17 cellular contexts compared by ENCODE assay signal in genomic region chr14:36452850-36453249, GRCh38.
DNase-seq lines count a peak whose midpoint lies in the region; ATAC-seq and TF ChIP-seq lines count a peak whose summit lies in the region.
"Had no signal": no experiment of that assay in that cellular context is flagged by ENCODE, and none has a peak within 500 bp of the region (broad histone marks: within the 10 kb centered on the region; RNA-seq: fewer than 3 reads in every experiment).

No MANE protein-coding gene starts in this region.

- DNase-seq in IMR-90 = no peak
- DNase-seq in NCI-H1417 treated with DMSO at 0.1 percent for 48 hours (lab: John Stamatoyannopoulos, UW) = peak; percentile 67
- peak; percentile 64 for DNase-seq in retina
- no peak for DNase-seq in ascending aorta (ENCODE audit: low spot score in 2 of 2)
- DNase-seq in colonic mucosa = no peak
- no peak for DNase-seq in left ventricle myocardium superior
- DNase-seq: BE2C; CD4-positive, alpha-beta memory T cell; GDM1; GOT3; Kasumi-1; MM.1S; NCI-H1092 treated with DMSO at 0.1 percent for 48 hours; NCI-H2029 treated with DMSO at 0.1 percent for 48 hours; PC-9 had no signal

- no peak overlapping the region for H3K18ac ChIP-seq in IMR-90 (ENCODE audit: low read depth, low read length)

- H2BK20ac ChIP-seq in IMR-90 (ENCODE audit: low read depth, low read length) = no peak overlapping the region

- dilution Hi-C loops in IMR-90 (cut with HindIII; ENCODE audit: low sequenced_read_pairs, unreplicated experiment) = no loop called here

- no peaks in the 10 kb centered on the region for H3K9me3 ChIP-seq in IMR-90 (ENCODE audit: control insufficient read depth, insufficient read depth, low read length)
- H3K9me3 ChIP-seq in OCI-LY3 (ENCODE audit: insufficient read depth, low read length) = no peaks in the 10 kb centered on the region
- no peaks in the 10 kb centered on the region for H3K9me3 ChIP-seq in ascending aorta
- no peaks in the 10 kb centered on the region for H3K9me3 ChIP-seq in colonic mucosa
- H3K9me3 ChIP-seq: BE2C had no signal

- no peaks in the 10 kb centered on the region for H3K36me3 ChIP-seq in IMR-90 (ENCODE audit: control insufficient read depth, insufficient read depth, low read length)
- H3K36me3 ChIP-seq in OCI-LY3 (replicated peaks; ENCODE audit: low read depth, low read length) = no peaks in the 10 kb centered on the region
- no peaks in the 10 kb centered on the region for H3K36me3 ChIP-seq in ascending aorta
- H3K36me3 ChIP-seq in colonic mucosa = no peaks in the 10 kb centered on the region
- H3K36me3 ChIP-seq: BE2C had no signal

- no peak for ATAC-seq in IMR-90 (ENCODE audit: low read depth)
- ATAC-seq in left ventricle myocardium superior = no peak
- ATAC-seq: GM12878 had no signal

- H2AK9ac ChIP-seq in IMR-90 (replicated peaks; ENCODE audit: low read depth, low read length, poor library complexity) = no peak overlapping the region

- WGBS in IMR-90 (ENCODE audit: extremely low coverage in 2 of 2, insufficient read length in 1 of 2), 2 experiments = no CpG with 5 or more reads among the region's 7 CpGs

- no peak overlapping the region for H4K5ac ChIP-seq in IMR-90 (ENCODE audit: low read depth, low read length)

- H3K23ac ChIP-seq in IMR-90 (ENCODE audit: low read depth, low read length) = no peak overlapping the region

- H3K27me3 ChIP-seq in IMR-90 (ENCODE audit: control insufficient read depth, insufficient read depth, low read length) (no peaks in the 10 kb centered on the region), OCI-LY3 (ENCODE audit: low read depth, low read length) (no peaks in the 10 kb centered on the region), ascending aorta (no peaks in the 10 kb centered on the region), colonic mucosa (no peaks in the 10 kb centered on the region)

- TF ChIP-seq CTCF in IMR-90 (conservative IDR thresholded peaks at IDR 0.05; ENCODE audit: low read depth, low read length) = no peak
- no peak for TF ChIP-seq CTCF in OCI-LY3 (IDR thresholded peaks at IDR 0.05; ENCODE audit: low read depth, low read length)
- TF ChIP-seq CTCF in ascending aorta (IDR thresholded peaks at IDR 0.05) = no peak
- no peak for TF ChIP-seq CTCF in colonic mucosa (IDR thresholded peaks at IDR 0.05)

- H4K91ac ChIP-seq in IMR-90 (ENCODE audit: insufficient read depth, low read depth, low read length) = no peak overlapping the region

- no peak overlapping the region for H2BK5ac ChIP-seq in IMR-90 (ENCODE audit: low read depth, low read length, poor library complexity, severe bottlenecking)

- CTCF ChIA-PET in IMR-90 (lab: Yijun Ruan, JAX) = interaction anchor here (0.6 kb wide), 1 partner anchor 260 kb away, joined by 3 read pairs; no protein-coding TSS in a partner anchor

- H3K4me1 ChIP-seq in IMR-90 (ENCODE audit: control insufficient read depth, insufficient read depth, low read length) = no peaks in the 10 kb centered on the region
- peaks cover 15% of the 10 kb centered on the region for H3K4me1 ChIP-seq in OCI-LY3 (ENCODE audit: low read length)
- no peaks in the 10 kb centered on the region for H3K4me1 ChIP-seq in ascending aorta
- H3K4me1 ChIP-seq in colonic mucosa = no peaks in the 10 kb centered on the region
- H3K4me1 ChIP-seq: BE2C had no signal

- no peak overlapping the region for H3K56ac ChIP-seq in IMR-90 (ENCODE audit: extremely low read depth, insufficient read depth, low read length)

- POLR2A ChIA-PET in IMR-90 (lab: Charles Lee; ENCODE audit: unreplicated experiment) = interaction anchor here (0.6 kb wide), 1 partner anchor 370 kb away, joined by 3 read pairs; no protein-coding TSS in a partner anchor

- H2AFZ ChIP-seq in IMR-90 (replicated peaks; ENCODE audit: low read length, poor library complexity) = no peak overlapping the region
- H2AFZ ChIP-seq in OCI-LY3 (ENCODE audit: low read depth, low read length) = no peak overlapping the region
- H2AFZ ChIP-seq: PC-9 had no signal

- H2BK120ac ChIP-seq in IMR-90 (ENCODE audit: low read depth, low read length) = no peak overlapping the region

- H3K79me1 ChIP-seq in IMR-90 (ENCODE audit: low read depth in 1 of 2, low read length in 2 of 2) = no peaks in the 10 kb centered on the region

- H4K20me1 ChIP-seq in IMR-90 (ENCODE audit: insufficient read depth, low read length) (no peaks in the 10 kb centered on the region), OCI-LY3 (ENCODE audit: insufficient read depth, low read length) (no peaks in the 10 kb centered on the region)

- no peak overlapping the region for H3K4me3 ChIP-seq in IMR-90 (ENCODE audit: insufficient read depth, low read depth, low read length)
- peak overlapping the region; percentile 52 for H3K4me3 ChIP-seq in OCI-LY3 (ENCODE audit: low read length)
- H3K4me3 ChIP-seq in ascending aorta = no peak overlapping the region
- H3K4me3 ChIP-seq in colonic mucosa = no peak overlapping the region
- H3K4me3 ChIP-seq: GM12878, PC-9 had no signal

- no TSS peak for BruUV-seq in IMR-90 (replicated peaks; lab: Mats Ljungman, UMichigan)

- no peak overlapping the region for H3K4ac ChIP-seq in IMR-90 (ENCODE audit: low read depth, low read length)

- H3K9ac ChIP-seq in IMR-90 (ENCODE audit: low read depth, low read length) = no peak overlapping the region
- no peak overlapping the region for H3K9ac ChIP-seq in OCI-LY3 (ENCODE audit: low read length)
- H3K9ac ChIP-seq in colonic mucosa (ENCODE audit: low read depth in 2 of 2, low read length in 2 of 2) = no peak overlapping the region

- TF ChIP-seq RAD21 in IMR-90 (IDR thresholded peaks at IDR 0.05; ENCODE audit: low read length) = no peak

- in situ Hi-C loops in IMR-90 (cut with MboI; ENCODE audit: low sequenced_read_pairs) = no loop called here

- no peak overlapping the region for H2AK5ac ChIP-seq in IMR-90 (ENCODE audit: low read depth, low read length)

- TF ChIP-seq POLR2A in IMR-90 (IDR thresholded peaks at IDR 0.05; ENCODE audit: low read depth, low read length) = no peak

- no peaks in the 10 kb centered on the region for H3K79me2 ChIP-seq in OCI-LY3 (ENCODE audit: low read length)

- H3K14ac ChIP-seq in IMR-90 (replicated peaks; ENCODE audit: low read depth, low read length) = no peak overlapping the region

- no peaks in the 10 kb centered on the region for H3K9me1 ChIP-seq in IMR-90 (ENCODE audit: insufficient read depth, low read length)

- H3K4me2 ChIP-seq in IMR-90 (ENCODE audit: low read depth, low read length) = no peak overlapping the region
- H3K4me2 ChIP-seq in OCI-LY3 (ENCODE audit: low read length) = peak overlapping the region; percentile 63
- H3K4me2 ChIP-seq: PC-9 had no signal

- H2BK15ac ChIP-seq in IMR-90 (ENCODE audit: low read depth, low read length) = no peak overlapping the region

- no peak overlapping the region for H4K8ac ChIP-seq in IMR-90 (ENCODE audit: low read depth in 2 of 2, low read length in 2 of 2)

- H3K27ac ChIP-seq in IMR-90 (ENCODE audit: insufficient read depth, low read length) = no peak overlapping the region
- H3K27ac ChIP-seq in OCI-LY3 (ENCODE audit: low read length) = no peak overlapping the region
- no peak overlapping the region for H3K27ac ChIP-seq in ascending aorta
- no peak overlapping the region for H3K27ac ChIP-seq in colonic mucosa
- H3K27ac ChIP-seq: PC-9 had no signal

- intact Hi-C loops in IMR-90 (cut with micrococcal nuclease) (no loop called here), ascending aorta (cut with DNase I) (no loop called here), colonic mucosa (cut with DNase I) (no loop called here), left ventricle myocardium superior (cut with micrococcal nuclease) (no loop called here)

TF ChIP-seq in IMR-90, 13 proteins besides CTCF, POLR2A, EP300 and RAD21:
- TF ChIP-seq MAFK (IDR thresholded peaks at IDR 0.05; ENCODE audit: low read depth, low read length) (peak; percentile 53), RCOR1 (IDR thresholded peaks at IDR 0.05; ENCODE audit: insufficient replicate concordance, low read length) (no peak)
TF ChIP-seq in IMR-90: peak in this region for 1.

Comparison
In these comparisons a context has a peak if more than half of its experiments do, and no peak if none do; other contexts are left out.
1. DNase-seq: peak in NCI-H1417 treated with DMSO at 0.1 percent for 48 hours (single experiment) and retina (single experiment); none in IMR-90 (single experiment), ascending aorta (0 of 2), colonic mucosa (single experiment) and left ventricle myocardium superior (single experiment).